ENCODE assay signal across 10 cellular contexts in the genomic region with DNA sequence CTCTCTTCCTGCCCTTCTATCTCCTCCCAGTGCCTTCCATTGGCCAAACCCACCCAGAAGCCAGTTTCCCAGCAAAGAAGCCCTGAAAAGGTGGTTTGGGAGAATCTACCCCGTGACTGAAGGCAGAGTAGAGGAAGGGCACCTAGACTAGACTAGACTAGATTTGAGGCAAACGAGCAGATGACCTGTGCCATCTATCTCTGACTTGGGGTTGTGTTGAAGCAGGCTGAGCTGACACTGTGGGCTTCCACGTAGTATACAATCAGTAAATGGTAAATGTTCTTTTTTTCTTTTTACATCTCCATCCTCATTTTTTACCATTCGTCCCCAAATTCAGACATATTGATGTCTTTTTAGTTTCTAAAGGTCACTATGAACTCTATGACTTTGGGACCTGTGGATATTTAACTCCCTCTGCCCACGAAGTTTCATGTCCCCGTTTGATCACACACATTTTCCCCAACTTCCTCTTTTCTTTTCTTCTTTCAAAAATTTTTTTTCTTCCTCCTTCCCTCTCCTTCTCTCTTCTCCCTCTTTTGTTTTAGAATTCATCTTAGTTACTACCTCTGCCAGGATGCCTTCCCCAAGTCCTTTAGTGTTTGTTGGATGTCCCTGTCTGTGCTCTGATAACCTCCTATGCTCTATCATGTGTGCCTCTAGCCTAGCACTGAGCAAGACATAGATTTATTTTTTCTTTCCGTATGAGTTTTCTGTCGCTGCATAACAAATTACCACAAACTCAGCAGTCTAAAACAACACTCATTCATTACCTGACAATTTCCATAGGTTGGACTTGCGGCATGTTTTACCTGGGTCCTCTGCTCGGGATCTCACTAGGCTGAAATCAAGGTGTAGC. TPM values are rescaled to one million over a fixed set of nuclear protein-coding genes. Genes with fewer than 3 reads are reported as not detected.
A peak's percentile ranks its signal among the peaks of the same experiment; 100 is the strongest.
DNase-seq lines count a peak whose midpoint lies in the region; ATAC-seq and TF ChIP-seq lines count a peak whose summit lies in the region.
"Had no signal": no experiment of that assay in that cellular context is flagged by ENCODE, and none has a peak within 500 bp of the region (broad histone marks: within the 10 kb centered on the region; RNA-seq: fewer than 3 reads in every experiment).

No MANE protein-coding gene starts in this region.

- H3K4me3 Mint-ChIP-seq in activated CD4-positive, alpha-beta T cell treated with anti-CD3 and anti-CD28 coated beads for 36 hours, result no peak overlapping the region

- H3K4me1 ChIP-seq in thyroid gland, result peaks cover 0 to 11% of the 10 kb centered on the region in 2 donors

- H3K9me3 ChIP-seq in thyroid gland, result no peaks in the 10 kb centered on the region

- intact Hi-C loops in activated CD4-positive, alpha-beta T cell treated with anti-CD3 and anti-CD28 coated beads for 36 hours (cut with DNase I, micrococcal nuclease), result no loop called here
- intact Hi-C loops in thyroid gland (cut with DNase I), result loop anchor here (10.0 kb wide), 2 partner anchors 166 to 306 kb away; no protein-coding TSS in a partner anchor

- CTCF ChIA-PET in activated CD4-positive, alpha-beta T cell treated with anti-CD3 and anti-CD28 coated beads for 36 hours (lab: Charles Lee), result interaction anchor here (0.8 to 1.7 kb wide), 7 partner anchors 9 to 222 kb away, joined by 3 to 7 read pairs (median 3); no protein-coding TSS in a partner anchor

- TF ChIP-seq POLR2A in NB4 (IDR thresholded peaks at IDR 0.05; ENCODE audit: extremely low read depth, insufficient read length) (no peak), thyroid gland (IDR thresholded peaks at IDR 0.05) (no peak)

- no peak for DNase-seq in activated CD4-positive, alpha-beta T cell treated with anti-CD3 and anti-CD28 coated beads for 36 hours
- no peak for DNase-seq in activated CD4-positive, alpha-beta T cell treated with anti-CD3 and anti-CD28 coated beads for 1 hour
- peak; percentile 40 for DNase-seq in NB4 (ENCODE audit: low read depth)
- DNase-seq in epithelial cell of prostate (ENCODE audit: low read depth, low spot score), result no peak
- DNase-seq in thyroid gland, result no peak
- no peak for DNase-seq in T-helper 9 cell
- no peak for DNase-seq in cortex of kidney (lab: John Stamatoyannopoulos, UW)
- no peak for DNase-seq in NCI-H1092 (lab: John Stamatoyannopoulos, UW)
- DNase-seq: GDM1, hypothalamus had no signal

- peak overlapping the region; percentile 97 for H3K27ac ChIP-seq in epithelial cell of prostate
- peak overlapping the region in 2 of 3 donors; percentile 39 to 64 for H3K27ac ChIP-seq in thyroid gland

- POLR2A ChIA-PET in activated CD4-positive, alpha-beta T cell treated with anti-CD3 and anti-CD28 coated beads for 36 hours (lab: Charles Lee), result interaction anchor here (0.6 to 0.8 kb wide), 3 partner anchors 36 to 56 kb away, joined by 4 to 8 read pairs (median 6); no protein-coding TSS in a partner anchor

- no peaks in the 10 kb centered on the region for H3K36me3 ChIP-seq in thyroid gland

- H3K9me3 Mint-ChIP-seq in activated CD4-positive, alpha-beta T cell treated with anti-CD3 and anti-CD28 coated beads for 36 hours (ENCODE audit: low read depth), result no peaks in the 10 kb centered on the region

- H3K36me3 Mint-ChIP-seq in activated CD4-positive, alpha-beta T cell treated with anti-CD3 and anti-CD28 coated beads for 36 hours (ENCODE audit: low read depth), result peaks cover 5% of the 10 kb centered on the region

- H3K27ac Mint-ChIP-seq in activated CD4-positive, alpha-beta T cell treated with anti-CD3 and anti-CD28 coated beads for 36 hours, result peak overlapping the region; percentile 83

- no peaks in the 10 kb centered on the region for H3K27me3 ChIP-seq in thyroid gland

- 91 to 94% methylated on average over 10 of the region's 10 CpGs for WGBS in thyroid gland, 2 donors

- no peaks in the 10 kb centered on the region for H3K27me3 Mint-ChIP-seq in activated CD4-positive, alpha-beta T cell treated with anti-CD3 and anti-CD28 coated beads for 36 hours

- H3K4me3 ChIP-seq in NB4 (ENCODE audit: low read depth, low read length), result no peak overlapping the region
- H3K4me3 ChIP-seq in thyroid gland (replicated peaks in 1 of 3), result no peak overlapping the region

- peak; percentile 27 for ATAC-seq in activated CD4-positive, alpha-beta T cell treated with anti-CD3 and anti-CD28 coated beads for 36 hours

- TF ChIP-seq CTCF in NB4 (IDR thresholded peaks at IDR 0.05; ENCODE audit: low read depth, low read length), result no peak
- TF ChIP-seq CTCF in thyroid gland (IDR thresholded peaks at IDR 0.05), result no peak

- H3K4me1 Mint-ChIP-seq in activated CD4-positive, alpha-beta T cell treated with anti-CD3 and anti-CD28 coated beads for 36 hours, result peaks cover 23% of the 10 kb centered on the region

RNA-seq across cellular contexts. Expression of gene AFF1, which starts 6.2 kb away (rescaled TPM):
- total RNA-seq in activated CD4-positive, alpha-beta T cell treated with anti-CD3 and anti-CD28 coated beads for 36 hours, result 10 to 100 TPM; 47.3 to 57.8 TPM
- total RNA-seq in thyroid gland, result 100 to 1,000 TPM; 155 to 238 (median 192) TPM

RNA-seq across cellular contexts. Expression of gene C4orf36, which starts 36.4 kb away (rescaled TPM):
- not detected for total RNA-seq in activated CD4-positive, alpha-beta T cell treated with anti-CD3 and anti-CD28 coated beads for 36 hours
- total RNA-seq in thyroid gland, result 1 to 10 TPM in 3 of 4 donors, not detected in 1; 2.3 to 5.3 (median 3.5) TPM
